17 cellular contexts compared by ENCODE assay signal in the genomic region with DNA sequence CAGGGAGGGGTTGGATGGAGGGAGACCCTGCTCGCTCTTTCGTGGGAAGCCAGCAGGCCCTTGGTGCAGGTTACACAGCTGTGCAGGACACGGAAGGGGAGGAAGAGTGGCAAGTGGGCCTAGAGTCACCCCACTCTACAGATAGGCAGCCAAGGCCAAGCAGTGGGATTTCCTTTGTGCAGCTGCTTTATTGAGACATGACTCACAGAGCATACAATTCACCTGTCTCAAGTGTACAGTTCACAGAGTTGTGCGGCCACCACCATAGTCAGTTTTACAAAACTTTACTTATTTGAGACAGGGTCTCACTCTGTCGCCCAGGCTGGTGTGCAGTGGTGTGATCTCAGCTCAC.
DNase-seq lines count a peak whose midpoint lies in the region; ATAC-seq, FAIRE-seq and TF ChIP-seq lines count a peak whose summit lies in the region.
"Had no signal": no experiment of that assay in that cellular context is flagged by ENCODE, and none has a peak within 500 bp of the region (broad histone marks: within the 10 kb centered on the region; RNA-seq: fewer than 3 reads in every experiment).

No MANE protein-coding gene starts in this region.

- ATAC-seq in HepG2 = no peak
- ATAC-seq in right lobe of liver = no peak
- no peak for ATAC-seq in HG02884 (IDR thresholded peaks at IDR 0.05; ENCODE audit: unreplicated experiment)
- ATAC-seq: activated CD8-positive, alpha-beta T cell treated with anti-CD3 and anti-CD28 coated beads for 36 hours had no signal

- H3K79me2 ChIP-seq in HepG2 (ENCODE audit: insufficient read depth, low read length) (no peaks in the 10 kb centered on the region), trophoblast cell (ENCODE audit: control insufficient read depth, insufficient read depth, low read length, poor library complexity) (peaks cover 4% of the 10 kb centered on the region)

- no peak overlapping the region for H4K12ac ChIP-seq in trophoblast cell (ENCODE audit: low read depth, low read length)

- in situ Hi-C loops in HepG2 (cut with HindIII; ENCODE audit: extremely low pct_ligation_motif_present, low pct_unique_long_range_greater_than_20kb) = no loop called here

- H3K4ac ChIP-seq in trophoblast cell (ENCODE audit: low read depth, low read length) = no peak overlapping the region

- POLR2A ChIA-PET in HepG2 (lab: Yijun Ruan, JAX) = interaction anchor here (1.1 to 1.6 kb wide), 2 partner anchors 43 to 67 kb away, joined by 3 to 4 read pairs; no protein-coding TSS in a partner anchor

- H2AK5ac ChIP-seq in trophoblast cell (ENCODE audit: low read length) = no peak overlapping the region

- intact Hi-C loops in HepG2 (cut with micrococcal nuclease; ENCODE audit: unreplicated experiment) (no loop called here), right lobe of liver (cut with DNase I) (no loop called here), esophagus muscularis mucosa (cut with DNase I) (no loop called here)

- H3K36me3 ChIP-seq in HepG2 (replicated peaks in 1 of 2; ENCODE audit: control insufficient read depth in 1 of 2, insufficient read depth in 2 of 2, low read length in 2 of 2) = no peaks in the 10 kb centered on the region
- no peaks in the 10 kb centered on the region for H3K36me3 ChIP-seq in right lobe of liver
- H3K36me3 ChIP-seq in esophagus muscularis mucosa = no peaks in the 10 kb centered on the region
- peaks cover 3 to 5% of the 10 kb centered on the region in 2 experiments for H3K36me3 ChIP-seq in trophoblast cell (ENCODE audit: control insufficient read depth in 1 of 2, insufficient read depth in 2 of 2, low read length in 2 of 2)
- H3K36me3 ChIP-seq: ovary, spleen, WERI-Rb-1 had no signal

- H3K4me1 ChIP-seq in HepG2 (ENCODE audit: insufficient read depth, low read length) (peaks cover 93% of the 10 kb centered on the region), right lobe of liver (peaks cover 0 to 18% (median 7%) of the 10 kb centered on the region in 4 donors), esophagus muscularis mucosa (peaks cover 41 to 99% (median 95%) of the 10 kb centered on the region in 4 donors), trophoblast cell (ENCODE audit: control insufficient read depth in 1 of 2, insufficient read depth in 2 of 2, low read length in 2 of 2) (peaks cover 22 to 32% of the 10 kb centered on the region in 2 experiments)

- TF ChIP-seq RAD21 in HepG2 (CRISPR knock-in tag; IDR thresholded peaks at IDR 0.05) = no peak

- TF ChIP-seq CTCF in HepG2 (CRISPR knock-in tag; IDR thresholded peaks at IDR 0.05) = no peak
- no peak for TF ChIP-seq CTCF in right lobe of liver (IDR thresholded peaks at IDR 0.05)
- TF ChIP-seq CTCF in esophagus muscularis mucosa (IDR thresholded peaks at IDR 0.05) = no peak

- peaks cover 15% of the 10 kb centered on the region for H3K79me1 ChIP-seq in trophoblast cell (ENCODE audit: low read length)

- H3K14ac ChIP-seq in trophoblast cell (ENCODE audit: low read length) = peak overlapping the region; percentile 18

- no peak overlapping the region for H3K4me3 ChIP-seq in HepG2 (replicated peaks in 1 of 3; ENCODE audit: insufficient read depth in 1 of 3, low read depth in 2 of 3, low read length in 3 of 3)
- no peak overlapping the region for H3K4me3 ChIP-seq in right lobe of liver
- H3K4me3 ChIP-seq in esophagus muscularis mucosa = no peak overlapping the region
- no peak overlapping the region for H3K4me3 ChIP-seq in trophoblast cell (ENCODE audit: low read depth, low read length)
- H3K4me3 ChIP-seq: ovary, spleen had no signal

- no TSS peak for BruUV-seq in HepG2 (replicated peaks; lab: Mats Ljungman, UMichigan)

- CTCF ChIA-PET in HepG2 (lab: Yijun Ruan, JAX; ENCODE audit: low intra/inter-chr PET ratio, low total read pairs) = no interaction called here

- no peak overlapping the region for H2BK12ac ChIP-seq in trophoblast cell (ENCODE audit: low read length)

- H3K23ac ChIP-seq in trophoblast cell (ENCODE audit: low read length) = no peak overlapping the region

- H3K27me3 ChIP-seq in HepG2 (ENCODE audit: control insufficient read depth in 1 of 2, insufficient read depth in 2 of 2, low read length in 2 of 2) (peaks cover 0 to 4% of the 10 kb centered on the region in 2 experiments; a peak in 1 of 5 replicates), right lobe of liver (no peaks in the 10 kb centered on the region), esophagus muscularis mucosa (no peaks in the 10 kb centered on the region), trophoblast cell (ENCODE audit: insufficient read depth, low read length) (no peaks in the 10 kb centered on the region)
- H3K27me3 ChIP-seq: ovary had no signal

- H4K20me1 ChIP-seq in HepG2 (ENCODE audit: insufficient read depth, low read length) = peaks cover 4% of the 10 kb centered on the region; the same call in 1 of the 2 replicates

- no peak for FAIRE-seq in HepG2 (lab: Jason Lieb, UNC)

- H3K9me3 ChIP-seq in HepG2 (ENCODE audit: low read length) (no peaks in the 10 kb centered on the region), right lobe of liver (no peaks in the 10 kb centered on the region), esophagus muscularis mucosa (no peaks in the 10 kb centered on the region), trophoblast cell (ENCODE audit: insufficient read depth, low read depth, low read length) (peaks cover 4% of the 10 kb centered on the region)
- H3K9me3 ChIP-seq: ovary had no signal

- H3K9ac ChIP-seq in HepG2 (ENCODE audit: insufficient read depth, low read depth, low read length) (no peak overlapping the region), trophoblast cell (ENCODE audit: low read length) (no peak overlapping the region)

- H3K4me2 ChIP-seq in HepG2 (ENCODE audit: low read depth, low read length) = no peak overlapping the region
- H3K4me2 ChIP-seq in trophoblast cell (ENCODE audit: low read length) = no peak overlapping the region

- H3K18ac ChIP-seq in trophoblast cell (ENCODE audit: low read length) = no peak overlapping the region

- H2BK5ac ChIP-seq in trophoblast cell (ENCODE audit: low read depth, low read length, poor library complexity) = no peak overlapping the region

- TF ChIP-seq POLR2A in HepG2 (IDR thresholded peaks at IDR 0.05; ENCODE audit: insufficient read depth in 1 of 2, low read depth in 2 of 2, low read length in 2 of 2) (no peak), right lobe of liver (IDR thresholded peaks at IDR 0.05) (no peak), esophagus muscularis mucosa (IDR thresholded peaks at IDR 0.05; ENCODE audit: low read depth) (no peak)

- DNase-seq in HepG2 (ENCODE audit: low spot score) = no peak
- no peak for DNase-seq in right lobe of liver
- DNase-seq in esophagus muscularis mucosa (ENCODE audit: extremely low spot score) = no peak
- no peak for DNase-seq in trophoblast cell
- DNase-seq in D341Med (ENCODE audit: low spot score) = no peak
- no peak for DNase-seq in NCI-H446 treated with DMSO at 0.1 percent for 48 hours (lab: John Stamatoyannopoulos, UW)
- no peak for DNase-seq in SW480 (ENCODE audit: low spot score)
- DNase-seq: activated CD8-positive, alpha-beta T cell treated with anti-CD3 and anti-CD28 coated beads for 36 hours; activated T-cell treated with anti-CD3 and anti-CD28 coated beads, Interleukin-2, amount 50 U/mL, for 48 hours; CD8-positive, alpha-beta memory T cell; MM.1S; NCI-H1694 treated with DMSO at 0.1 percent for 48 hours; NCI-H2227 treated with DMSO at 0.1 percent for 48 hours had no signal

- TF ChIP-seq EP300 in HepG2 (IDR thresholded peaks at IDR 0.05; ENCODE audit: low read depth in 2 of 2, low read length in 2 of 2) (no peak), HepG2 (CRISPR knock-in tag; IDR thresholded peaks at IDR 0.05; ENCODE audit: borderline replicate concordance) (no peak), esophagus muscularis mucosa (IDR thresholded peaks at IDR 0.05) (no peak)

- no peak overlapping the region for H4K8ac ChIP-seq in trophoblast cell (ENCODE audit: low read depth, low read length)

- peak overlapping the region; percentile 24 for H2BK120ac ChIP-seq in trophoblast cell (ENCODE audit: insufficient read depth, low read length, poor library complexity)

- WGBS in HepG2 (ENCODE audit: low lambda C conversion rate) = 69% methylated on average over 5 of the region's 5 CpGs
- 80% methylated on average over 1 of the region's 5 CpGs for WGBS in right lobe of liver (ENCODE audit: insufficient coverage, low coverage, low lambda C conversion rate, missing lambda C conversion rate)
- WGBS in esophagus muscularis mucosa = 85% methylated on average over 2 of the region's 5 CpGs
- whole genome bisulfite sequencing in trophoblast cell (ENCODE audit: extremely low coverage, insufficient coverage, insufficient read length) = no CpG with 5 or more reads among the region's 5 CpGs

- H2AFZ ChIP-seq in HepG2 (ENCODE audit: low read length) = no peak overlapping the region
- no peak overlapping the region for H2AFZ ChIP-seq in trophoblast cell (ENCODE audit: insufficient read depth, low read length, poor library complexity)

- H3K27ac ChIP-seq in HepG2 (ENCODE audit: extremely low read length, insufficient read depth, low read length) (no peak overlapping the region), right lobe of liver (no peak overlapping the region), esophagus muscularis mucosa (replicated peaks in 1 of 4) (peak overlapping the region; percentile 70 to 82 (median 78)), trophoblast cell (ENCODE audit: low read depth, low read length) (no peak overlapping the region)
- H3K27ac ChIP-seq: WERI-Rb-1 had no signal

- peak overlapping the region; percentile 22 for H4K91ac ChIP-seq in trophoblast cell (ENCODE audit: low read depth, low read length)

TF ChIP-seq in HepG2, 621 proteins besides CTCF, POLR2A, EP300 and RAD21 (continues in another document):
- TF ChIP-seq, protein P1, sequence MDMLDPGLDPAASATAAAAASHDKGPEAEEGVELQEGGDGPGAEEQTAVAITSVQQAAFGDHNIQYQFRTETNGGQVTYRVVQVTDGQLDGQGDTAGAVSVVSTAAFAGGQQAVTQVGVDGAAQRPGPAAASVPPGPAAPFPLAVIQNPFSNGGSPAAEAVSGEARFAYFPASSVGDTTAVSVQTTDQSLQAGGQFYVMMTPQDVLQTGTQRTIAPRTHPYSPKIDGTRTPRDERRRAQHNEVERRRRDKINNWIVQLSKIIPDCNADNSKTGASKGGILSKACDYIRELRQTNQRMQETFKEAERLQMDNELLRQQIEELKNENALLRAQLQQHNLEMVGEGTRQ (IDR thresholded peaks at IDR 0.05; ENCODE audit: low read depth, low read length) = no peak
- TF ChIP-seq, protein P1 (CRISPR knock-in tag; IDR thresholded peaks at IDR 0.05; ENCODE audit: borderline replicate concordance) = no peak
- TF ChIP-seq ZBTB7A (CRISPR knock-in tag; IDR thresholded peaks at IDR 0.05) = peak; percentile 55; the same call in 1 of the 2 replicates
- TF ChIP-seq ZNF652 (CRISPR knock-in tag; IDR thresholded peaks at IDR 0.05; ENCODE audit: borderline replicate concordance, low read depth) = no peak
- no peak for TF ChIP-seq KLF13 (CRISPR knock-in tag; IDR thresholded peaks at IDR 0.05)

Comparison
In these comparisons a context has a peak if more than half of its experiments do, and no peak if none do; other contexts are left out.
1. H3K27ac ChIP-seq: peak in esophagus muscularis mucosa (4 of 4); none in HepG2 (single experiment), right lobe of liver (0 of 3) and trophoblast cell (single experiment).